ENCODE assay signal across 8 cellular contexts in genomic region chr1:182301467-182302198, GRCh38.
A peak's percentile ranks its signal among the peaks of the same experiment; 100 is the strongest.
DNase-seq lines count a peak whose midpoint lies in the region; ATAC-seq and TF ChIP-seq lines count a peak whose summit lies in the region.

No MANE protein-coding gene starts in this region.

- no peak overlapping the region for H2BK15ac ChIP-seq in IMR-90 (ENCODE audit: low read depth, low read length)

- no peak overlapping the region for H3K27ac ChIP-seq in IMR-90 (ENCODE audit: insufficient read depth, low read length)
- H3K27ac ChIP-seq in upper lobe of left lung, result no peak overlapping the region
- no peak overlapping the region for H3K27ac ChIP-seq in RWPE1

- in situ Hi-C loops in IMR-90 (cut with MboI; ENCODE audit: low sequenced_read_pairs), result no loop called here

- H3K4me3 ChIP-seq in IMR-90 (ENCODE audit: insufficient read depth, low read depth, low read length) (no peak overlapping the region), adipocyte (ENCODE audit: low read length) (no peak overlapping the region), upper lobe of left lung (no peak overlapping the region)

- no peak overlapping the region for H3K4ac ChIP-seq in IMR-90 (ENCODE audit: low read depth, low read length)

- no peak overlapping the region for H2AK5ac ChIP-seq in IMR-90 (ENCODE audit: low read depth, low read length)

- no peak overlapping the region for H3K9ac ChIP-seq in IMR-90 (ENCODE audit: low read depth, low read length)
- peak overlapping the region; percentile 59 for H3K9ac ChIP-seq in adipocyte (ENCODE audit: low read length)

- TF ChIP-seq POLR2A in IMR-90 (IDR thresholded peaks at IDR 0.05; ENCODE audit: low read depth, low read length) (no peak), upper lobe of left lung (IDR thresholded peaks at IDR 0.05) (no peak)

- no peak overlapping the region for H2AK9ac ChIP-seq in IMR-90 (replicated peaks; ENCODE audit: low read depth, low read length, poor library complexity)

- no peak overlapping the region for H4K5ac ChIP-seq in IMR-90 (ENCODE audit: low read depth, low read length)

- H4K20me1 ChIP-seq in IMR-90 (ENCODE audit: insufficient read depth, low read length), result no peaks in the 10 kb centered on the region

- TF ChIP-seq EP300 in upper lobe of left lung (IDR thresholded peaks at IDR 0.05), result no peak

- H3K27me3 ChIP-seq in IMR-90 (ENCODE audit: control insufficient read depth, insufficient read depth, low read length), result no peaks in the 10 kb centered on the region; the same call in 1 of the 2 replicates
- no peaks in the 10 kb centered on the region for H3K27me3 ChIP-seq in adipocyte (replicated peaks; ENCODE audit: control insufficient read depth, insufficient read depth, low read length)
- H3K27me3 ChIP-seq in upper lobe of left lung, result no peaks in the 10 kb centered on the region

- no peaks in the 10 kb centered on the region for H3K9me3 ChIP-seq in IMR-90 (ENCODE audit: control insufficient read depth, insufficient read depth, low read length)
- H3K9me3 ChIP-seq in adipocyte (ENCODE audit: control insufficient read depth, low read length), result no peaks in the 10 kb centered on the region
- no peaks in the 10 kb centered on the region for H3K9me3 ChIP-seq in upper lobe of left lung

- no peaks in the 10 kb centered on the region for H3K4me1 ChIP-seq in IMR-90 (ENCODE audit: control insufficient read depth, insufficient read depth, low read length)
- H3K4me1 ChIP-seq in adipocyte (ENCODE audit: control insufficient read depth, insufficient read depth, low read length), result peaks cover 45% of the 10 kb centered on the region
- H3K4me1 ChIP-seq in upper lobe of left lung, result peaks cover 7 to 22% (median 16%) of the 10 kb centered on the region in 4 donors

- intact Hi-C loops in IMR-90 (cut with micrococcal nuclease), result no loop called here

- no peaks in the 10 kb centered on the region for H3K79me1 ChIP-seq in IMR-90 (ENCODE audit: low read depth in 1 of 2, low read length in 2 of 2)

- dilution Hi-C loops in IMR-90 (cut with HindIII; ENCODE audit: low sequenced_read_pairs, unreplicated experiment), result no loop called here

- no peak for TF ChIP-seq RAD21 in IMR-90 (IDR thresholded peaks at IDR 0.05; ENCODE audit: low read length)

- no peak overlapping the region for H3K56ac ChIP-seq in IMR-90 (ENCODE audit: extremely low read depth, insufficient read depth, low read length)

- no peak overlapping the region for H3K23ac ChIP-seq in IMR-90 (ENCODE audit: low read depth, low read length)

- POLR2A ChIA-PET in IMR-90 (lab: Charles Lee; ENCODE audit: unreplicated experiment) (no interaction called here), RWPE1 (lab: Yijun Ruan, JAX; ENCODE audit: low non-redundant PET) (no interaction called here)

- no peak overlapping the region for H3K4me2 ChIP-seq in IMR-90 (ENCODE audit: low read depth, low read length)

- no peaks in the 10 kb centered on the region for H3K9me1 ChIP-seq in IMR-90 (ENCODE audit: insufficient read depth, low read length)

- TF ChIP-seq CTCF in IMR-90 (conservative IDR thresholded peaks at IDR 0.05; ENCODE audit: low read depth, low read length), result no peak
- TF ChIP-seq CTCF in upper lobe of left lung (IDR thresholded peaks at IDR 0.05), result peak in 2 of 6 experiments; percentile 17 to 30
- no peak for TF ChIP-seq CTCF in RWPE1 (conservative IDR thresholded peaks at IDR 0.05; ENCODE audit: low read depth)

- H3K36me3 ChIP-seq in IMR-90 (ENCODE audit: control insufficient read depth, insufficient read depth, low read length), result no peaks in the 10 kb centered on the region
- H3K36me3 ChIP-seq in adipocyte (ENCODE audit: control insufficient read depth, insufficient read depth, low read length, severe bottlenecking), result no peaks in the 10 kb centered on the region
- H3K36me3 ChIP-seq in upper lobe of left lung, result no peaks in the 10 kb centered on the region

- H3K14ac ChIP-seq in IMR-90 (replicated peaks; ENCODE audit: low read depth, low read length), result no peak overlapping the region

- H4K8ac ChIP-seq in IMR-90 (ENCODE audit: low read depth in 2 of 2, low read length in 2 of 2), result no peak overlapping the region

- WGBS in IMR-90 (ENCODE audit: extremely low coverage in 2 of 2, insufficient read length in 1 of 2), 2 experiments, result 87% methylated on average over 3 of the region's 9 CpGs; no CpG with 5 or more reads in 1 of the 2 experiments
- WGBS in upper lobe of left lung, 2 donors, result 80 to 82% methylated on average over 9 of the region's 9 CpGs

- no peak overlapping the region for H2BK120ac ChIP-seq in IMR-90 (ENCODE audit: low read depth, low read length)

- H2AFZ ChIP-seq in IMR-90 (replicated peaks; ENCODE audit: low read length, poor library complexity), result no peak overlapping the region

- CTCF ChIA-PET in IMR-90 (lab: Yijun Ruan, JAX) (no interaction called here), RWPE1 (lab: Yijun Ruan, JAX) (no interaction called here)

- no TSS peak for BruUV-seq in IMR-90 (replicated peaks; lab: Mats Ljungman, UMichigan)

- no peak for ATAC-seq in IMR-90 (ENCODE audit: low read depth)
- no peak for ATAC-seq in upper lobe of left lung (ENCODE audit: low FRiP score in 2 of 2)
- no peak for ATAC-seq in GM19467 (IDR thresholded peaks at IDR 0.05; ENCODE audit: unreplicated experiment)
- ATAC-seq in HG03565 (IDR thresholded peaks at IDR 0.05; ENCODE audit: unreplicated experiment), result no peak

- DNase-seq in D341Med (ENCODE audit: low spot score), result peak; percentile 73
- DNase-seq in IMR-90, result peak; percentile 1
- DNase-seq in adipocyte (ENCODE audit: low read depth), result peak; percentile 48
- DNase-seq in hypothalamus (lab: John Stamatoyannopoulos, UW), result peak in 28 of 51 donors; percentile 6 to 84 (median 40)
- peak; percentile 25 to 49 for DNase-seq in upper lobe of left lung
- DNase-seq in RWPE1 (ENCODE audit: low spot score), result no peak

- H2BK5ac ChIP-seq in IMR-90 (ENCODE audit: low read depth, low read length, poor library complexity, severe bottlenecking), result no peak overlapping the region

- H2BK20ac ChIP-seq in IMR-90 (ENCODE audit: low read depth, low read length), result no peak overlapping the region

- no peak overlapping the region for H4K91ac ChIP-seq in IMR-90 (ENCODE audit: insufficient read depth, low read depth, low read length)

- no peak overlapping the region for H3K18ac ChIP-seq in IMR-90 (ENCODE audit: low read depth, low read length)

TF ChIP-seq in IMR-90, 13 proteins besides CTCF, POLR2A, EP300 and RAD21:
- no peak for TF ChIP-seq ELK1 (IDR thresholded peaks at IDR 0.05; ENCODE audit: borderline replicate concordance, low read depth, low read length)
- TF ChIP-seq MAFK (IDR thresholded peaks at IDR 0.05; ENCODE audit: low read depth, low read length), result no peak
- TF ChIP-seq BHLHE40 (IDR thresholded peaks at IDR 0.05; ENCODE audit: low read depth, low read length), result no peak
- no peak for TF ChIP-seq CHD1 (IDR thresholded peaks at IDR 0.05; ENCODE audit: low read depth, low read length)
- no peak for TF ChIP-seq MAZ (IDR thresholded peaks at IDR 0.05; ENCODE audit: borderline replicate concordance, low read depth, low read length)
- no peak for TF ChIP-seq NFE2L2 (IDR thresholded peaks at IDR 0.05; ENCODE audit: low read depth, low read length)
- no peak for TF ChIP-seq SMC3 (IDR thresholded peaks at IDR 0.05; ENCODE audit: low read depth, low read length)
- TF ChIP-seq RFX5 (IDR thresholded peaks at IDR 0.05; ENCODE audit: low read depth, low read length), result no peak
- no peak for TF ChIP-seq USF2 (IDR thresholded peaks at IDR 0.05; ENCODE audit: low read depth, low read length)
- TF ChIP-seq MXI1 (IDR thresholded peaks at IDR 0.05; ENCODE audit: borderline replicate concordance, low read depth, low read length), result no peak
- TF ChIP-seq RCOR1 (IDR thresholded peaks at IDR 0.05; ENCODE audit: insufficient replicate concordance, low read length), result no peak
- TF ChIP-seq FOS (IDR thresholded peaks at IDR 0.05; ENCODE audit: low read depth, low read length), result no peak
- no peak for TF ChIP-seq CEBPB (IDR thresholded peaks at IDR 0.05; ENCODE audit: low read depth, low read length)
